Comparison of ENCODE assay signal across 1 cellular context in genomic region chr14:21047378-21047781, GRCh38.
TF ChIP-seq lines count a peak whose summit lies in the region.

No MANE protein-coding gene starts in this region.

TF ChIP-seq in IMR-90, 13 proteins besides CTCF, POLR2A, EP300 and RAD21:
- TF ChIP-seq RFX5 (IDR thresholded peaks at IDR 0.05; ENCODE audit: low read depth, low read length) (no peak), USF2 (IDR thresholded peaks at IDR 0.05; ENCODE audit: low read depth, low read length) (no peak), NFE2L2 (IDR thresholded peaks at IDR 0.05; ENCODE audit: low read depth, low read length) (no peak), SMC3 (IDR thresholded peaks at IDR 0.05; ENCODE audit: low read depth, low read length) (no peak), MAFK (IDR thresholded peaks at IDR 0.05; ENCODE audit: low read depth, low read length) (no peak), ELK1 (IDR thresholded peaks at IDR 0.05; ENCODE audit: borderline replicate concordance, low read depth, low read length) (no peak), MXI1 (IDR thresholded peaks at IDR 0.05; ENCODE audit: borderline replicate concordance, low read depth, low read length) (no peak), MAZ (IDR thresholded peaks at IDR 0.05; ENCODE audit: borderline replicate concordance, low read depth, low read length) (no peak), BHLHE40 (IDR thresholded peaks at IDR 0.05; ENCODE audit: low read depth, low read length) (no peak), FOS (IDR thresholded peaks at IDR 0.05; ENCODE audit: low read depth, low read length) (no peak), CHD1 (IDR thresholded peaks at IDR 0.05; ENCODE audit: low read depth, low read length) (no peak), CEBPB (IDR thresholded peaks at IDR 0.05; ENCODE audit: low read depth, low read length) (no peak), RCOR1 (IDR thresholded peaks at IDR 0.05; ENCODE audit: insufficient replicate concordance, low read length) (no peak)
TF ChIP-seq in IMR-90: peak in this region for 0.
